Comparison of ENCODE assay signal across 15 cellular contexts in genomic region chr16:72910875-72911274, GRCh38.
DNase-seq lines count a peak whose midpoint lies in the region; ATAC-seq and TF ChIP-seq lines count a peak whose summit lies in the region.
"Had no signal": no experiment of that assay in that cellular context is flagged by ENCODE, and none has a peak within 500 bp of the region (broad histone marks: within the 10 kb centered on the region; RNA-seq: fewer than 3 reads in every experiment).

No MANE protein-coding gene starts in this region.

- no peak overlapping the region for H3K56ac ChIP-seq in H9 (ENCODE audit: insufficient read length, low read depth, low read length)

- no peaks in the 10 kb centered on the region for H3K36me3 Mint-ChIP-seq in GM23338 (ENCODE audit: low read depth)
- no peaks in the 10 kb centered on the region for H3K36me3 Mint-ChIP-seq in H9 (ENCODE audit: insufficient read depth in 1 of 3, low read depth in 3 of 3)
- no peaks in the 10 kb centered on the region for H3K36me3 Mint-ChIP-seq in endothelial cell (ENCODE audit: low read depth, unreplicated experiment)
- H3K36me3 Mint-ChIP-seq: CD4-positive, alpha-beta memory T cell had no signal

- H3K27me3 ChIP-seq in GM23338 (ENCODE audit: insufficient read depth), result no peaks in the 10 kb centered on the region
- no peaks in the 10 kb centered on the region for H3K27me3 ChIP-seq in H9 (ENCODE audit: insufficient read depth, low read length)
- H3K27me3 ChIP-seq: BLaER1 had no signal

- H2AFZ ChIP-seq in GM23338, result no peak overlapping the region
- no peak overlapping the region for H2AFZ ChIP-seq in H9 (ENCODE audit: low read length)

- H3K4me3 ChIP-seq in GM23338, result no peak overlapping the region
- H3K4me3 ChIP-seq: BLaER1, GM12878 had no signal

- H3K9me3 Mint-ChIP-seq in GM23338 (no peaks in the 10 kb centered on the region), H9 (no peaks in the 10 kb centered on the region), endothelial cell (ENCODE audit: unreplicated experiment) (no peaks in the 10 kb centered on the region)

- H3K14ac ChIP-seq in H9 (ENCODE audit: insufficient read depth, low read length), result no peak overlapping the region

- H3K27ac ChIP-seq in GM23338 (ENCODE audit: low read depth) (no peak overlapping the region), H9 (ENCODE audit: insufficient read length, low read depth, low read length) (no peak overlapping the region)
- H3K27ac ChIP-seq: BLaER1 had no signal

- H3K36me3 ChIP-seq in GM23338 (ENCODE audit: insufficient read depth), result no peaks in the 10 kb centered on the region
- H3K36me3 ChIP-seq: BLaER1 had no signal

- no peak for TF ChIP-seq CTCF in GM23338 (conservative IDR thresholded peaks at IDR 0.05; ENCODE audit: low read depth in 2 of 2)
- no peak for TF ChIP-seq CTCF in H9 (conservative IDR thresholded peaks at IDR 0.05)
- TF ChIP-seq CTCF in endothelial cell (IDR thresholded peaks at IDR 0.05; ENCODE audit: unreplicated experiment), result no peak

- DNase-seq in GM23338 (ENCODE audit: low spot score) (peak; percentile 35), cerebellar cortex (ENCODE audit: low spot score) (peak; percentile 14), iPS DF 19.7 (ENCODE audit: low read depth, low spot score) (peak; percentile 15), posterior vena cava (ENCODE audit: low spot score) (peak; percentile 40), activated gamma-delta T cell (lab: John Stamatoyannopoulos, UW) (no peak), H9 (no peak), endothelial cell (ENCODE audit: low spot score) (no peak)
- DNase-seq: 8988T; CD4-positive, alpha-beta memory T cell; DMS79 treated with DMSO at 0.1 percent for 48 hours had no signal

- H3T11ph ChIP-seq in H9 (ENCODE audit: low read length), result no peak overlapping the region

- no peak overlapping the region for H2BK20ac ChIP-seq in H9 (ENCODE audit: low read depth, low read length, poor library complexity, severe bottlenecking)

- H3K4me1 Mint-ChIP-seq in GM23338 (peaks cover 18% of the 10 kb centered on the region), H9 (peaks cover 12 to 19% of the 10 kb centered on the region in 2 experiments), endothelial cell (ENCODE audit: unreplicated experiment) (peaks cover 4% of the 10 kb centered on the region)
- H3K4me1 Mint-ChIP-seq: CD4-positive, alpha-beta memory T cell had no signal

- H2BK15ac ChIP-seq in H9 (ENCODE audit: low read depth, low read length), result no peak overlapping the region

- peaks cover 12% of the 10 kb centered on the region; the same call in 1 of the 2 replicates for H3K4me1 ChIP-seq in GM23338 (ENCODE audit: insufficient read depth)
- H3K4me1 ChIP-seq in H9 (ENCODE audit: insufficient read depth, low read length), result no peaks in the 10 kb centered on the region; the same call in 1 of the 2 replicates
- H3K4me1 ChIP-seq: BLaER1 had no signal

- no peak overlapping the region for H4K8ac ChIP-seq in H9 (replicated peaks; ENCODE audit: insufficient read length, low read depth, low read length)

- H3K4me2 ChIP-seq in GM23338, result no peak overlapping the region
- no peak overlapping the region for H3K4me2 ChIP-seq in H9 (ENCODE audit: insufficient read depth, insufficient read length, low read length)
- H3K4me2 ChIP-seq: BLaER1 had no signal

- H3K18ac ChIP-seq in H9 (ENCODE audit: insufficient read length, low read depth, low read length), result no peak overlapping the region

- no peak overlapping the region for H2BK120ac ChIP-seq in H9 (ENCODE audit: low read depth, low read length, poor library complexity, severe bottlenecking)

- no peak overlapping the region for H3K4ac ChIP-seq in H9 (ENCODE audit: low read depth, low read length)

- no peaks in the 10 kb centered on the region for H3K79me1 ChIP-seq in H9 (ENCODE audit: insufficient read depth, low read depth, low read length, poor library complexity, severe bottlenecking)

- H3K9me3 ChIP-seq in H9 (ENCODE audit: control insufficient read depth, low read depth, low read length), result no peaks in the 10 kb centered on the region
- H3K9me3 ChIP-seq: BLaER1 had no signal

- H3K79me2 ChIP-seq in GM23338 (replicated peaks; ENCODE audit: insufficient read depth) (no peaks in the 10 kb centered on the region), H9 (ENCODE audit: insufficient read depth, low read length) (no peaks in the 10 kb centered on the region)

- H3K4me3 Mint-ChIP-seq in GM23338, result no peak overlapping the region
- H3K4me3 Mint-ChIP-seq in H9, result no peak overlapping the region
- H3K4me3 Mint-ChIP-seq in endothelial cell (ENCODE audit: unreplicated experiment), result no peak overlapping the region
- H3K4me3 Mint-ChIP-seq: CD14-positive monocyte; CD4-positive, alpha-beta memory T cell had no signal

- H4K91ac ChIP-seq in H9 (ENCODE audit: insufficient read length, low read depth, low read length), result no peak overlapping the region

- H3K9me2 ChIP-seq in GM23338 (ENCODE audit: insufficient read depth), result no peaks in the 10 kb centered on the region

- H2AK5ac ChIP-seq in H9 (ENCODE audit: insufficient read length, low read length), result no peak overlapping the region

- intact Hi-C loops in posterior vena cava (cut with DNase I), result no loop called here

- no peaks in the 10 kb centered on the region for H3K23me2 ChIP-seq in H9 (ENCODE audit: insufficient read length, low read depth, low read length, poor library complexity, severe bottlenecking)

- H2BK12ac ChIP-seq in H9 (ENCODE audit: insufficient read length, low read depth, low read length), result no peak overlapping the region

- H3F3A ChIP-seq in GM23338 (replicated peaks; ENCODE audit: low read depth), result no peaks in the 10 kb centered on the region

- H2BK5ac ChIP-seq in H9 (ENCODE audit: insufficient read length, low read length), result no peak overlapping the region

- no peak overlapping the region for H4K5ac ChIP-seq in H9 (ENCODE audit: insufficient read length, low read depth, low read length)

- H3K27me3 Mint-ChIP-seq in GM23338 (ENCODE audit: insufficient read depth, low read depth, poor library complexity), result peaks cover 7% of the 10 kb centered on the region
- peaks cover 2% of the 10 kb centered on the region for H3K27me3 Mint-ChIP-seq in H9 (ENCODE audit: low read depth)
- H3K27me3 Mint-ChIP-seq in endothelial cell (ENCODE audit: unreplicated experiment), result peaks cover 5% of the 10 kb centered on the region

- H3K9ac ChIP-seq in H9 (ENCODE audit: extremely low read depth, insufficient read length, low read length), result no peak overlapping the region
- H3K9ac ChIP-seq: BLaER1 had no signal

- H3K27ac Mint-ChIP-seq in GM23338, result no peak overlapping the region
- H3K27ac Mint-ChIP-seq in H9, result no peak overlapping the region
- no peak overlapping the region for H3K27ac Mint-ChIP-seq in endothelial cell (ENCODE audit: unreplicated experiment)
- H3K27ac Mint-ChIP-seq: CD4-positive, alpha-beta memory T cell had no signal

- H4K20me1 ChIP-seq in GM23338 (replicated peaks; ENCODE audit: insufficient read depth) (no peaks in the 10 kb centered on the region), H9 (ENCODE audit: control insufficient read depth, insufficient read depth, insufficient read length) (no peaks in the 10 kb centered on the region)
- H4K20me1 ChIP-seq: BLaER1 had no signal

- ATAC-seq in GM23338, result peak; percentile 73
- no peak for ATAC-seq in HG03565 (IDR thresholded peaks at IDR 0.05; ENCODE audit: unreplicated experiment)
- ATAC-seq: GM12878, HCT116 had no signal

- no CpG with 5 or more reads among the region's 5 CpGs for WGBS in H9 (ENCODE audit: extremely low coverage, insufficient read length, low lambda C conversion rate)

- no peak overlapping the region for H3K23ac ChIP-seq in H9 (ENCODE audit: insufficient read length, low read depth, low read length)

TF ChIP-seq in GM23338, 12 proteins besides CTCF, POLR2A, EP300 and RAD21 (continues in another document):
- TF ChIP-seq ZNF331 (CRISPR knock-in tag; IDR thresholded peaks at IDR 0.05; ENCODE audit: low read depth) (no peak), NANOG (IDR thresholded peaks at IDR 0.05; ENCODE audit: borderline replicate concordance) (no peak), ETS1 (IDR thresholded peaks at IDR 0.05) (no peak)

Comparison
In these comparisons a context has a peak if more than half of its experiments do, and no peak if none do; other contexts are left out.
1. DNase-seq: peak in GM23338 (single experiment), cerebellar cortex (single experiment), iPS DF 19.7 (single experiment) and posterior vena cava (single experiment); none in activated gamma-delta T cell (single experiment), H9 (single experiment) and endothelial cell (single experiment).